In the genomic region with DNA sequence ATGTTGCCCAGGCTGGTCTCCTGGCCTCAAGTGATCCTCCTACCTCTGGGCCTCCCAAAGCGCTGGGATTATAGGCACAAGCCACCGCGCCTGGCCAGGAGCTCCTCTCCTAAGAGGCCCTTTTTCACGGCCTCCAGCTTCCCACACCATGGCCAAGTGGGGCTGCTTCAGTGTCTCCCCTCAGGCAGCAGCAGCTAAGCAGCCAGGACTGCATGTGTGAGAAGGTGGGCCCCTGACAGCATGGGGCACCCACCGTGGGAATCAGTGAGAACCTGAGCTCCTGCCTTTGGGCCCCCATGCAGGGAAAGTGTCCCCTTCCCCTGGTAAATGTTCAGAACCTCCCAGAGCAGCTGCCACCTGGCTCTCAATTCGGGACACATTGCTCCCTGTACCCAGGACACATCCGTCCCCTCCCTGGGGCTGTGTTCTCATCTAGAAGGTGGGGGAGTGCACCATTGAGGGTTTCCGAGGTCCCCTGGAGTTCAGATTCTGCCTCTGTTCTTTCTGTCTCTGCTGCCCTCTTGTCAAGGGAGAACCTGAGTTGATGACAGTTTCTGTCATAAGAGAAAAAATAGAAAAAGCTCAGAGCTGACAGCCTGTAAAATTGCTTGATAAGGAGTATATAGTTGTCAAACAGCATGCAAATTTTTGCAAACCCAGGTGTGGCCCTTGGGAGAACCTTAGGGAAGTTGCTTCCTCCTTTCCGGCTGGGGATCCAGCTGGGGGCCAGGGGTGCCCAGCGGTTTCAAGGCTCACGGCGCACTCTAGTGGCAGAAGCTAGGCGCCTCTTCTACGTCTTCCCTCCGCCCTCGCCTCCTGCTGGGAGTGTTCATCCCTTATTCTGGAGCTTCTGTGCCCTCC, we compare ENCODE assay signal across 1 cellular context.
TF ChIP-seq lines count a peak whose summit lies in the region.

No MANE protein-coding gene starts in this region.

TF ChIP-seq in SK-N-SH treated with all-trans-retinoic acid at 6 μM for 48 hours, 23 proteins besides CTCF, POLR2A, EP300 and RAD21 (continued from another document):
- TF ChIP-seq, protein P1, sequence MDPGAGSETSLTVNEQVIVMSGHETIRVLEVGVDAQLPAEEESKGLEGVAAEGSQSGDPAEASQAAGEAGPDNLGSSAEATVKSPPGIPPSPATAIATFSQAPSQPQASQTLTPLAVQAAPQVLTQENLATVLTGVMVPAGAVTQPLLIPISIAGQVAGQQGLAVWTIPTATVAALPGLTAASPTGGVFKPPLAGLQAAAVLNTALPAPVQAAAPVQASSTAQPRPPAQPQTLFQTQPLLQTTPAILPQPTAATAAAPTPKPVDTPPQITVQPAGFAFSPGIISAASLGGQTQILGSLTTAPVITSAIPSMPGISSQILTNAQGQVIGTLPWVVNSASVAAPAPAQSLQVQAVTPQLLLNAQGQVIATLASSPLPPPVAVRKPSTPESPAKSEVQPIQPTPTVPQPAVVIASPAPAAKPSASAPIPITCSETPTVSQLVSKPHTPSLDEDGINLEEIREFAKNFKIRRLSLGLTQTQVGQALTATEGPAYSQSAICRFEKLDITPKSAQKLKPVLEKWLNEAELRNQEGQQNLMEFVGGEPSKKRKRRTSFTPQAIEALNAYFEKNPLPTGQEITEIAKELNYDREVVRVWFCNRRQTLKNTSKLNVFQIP (CRISPR knock-in tag; IDR thresholded peaks at IDR 0.05; ENCODE audit: borderline replicate concordance, low read depth), result no peak
- TF ChIP-seq CSDC2 (CRISPR knock-in tag; IDR thresholded peaks at IDR 0.05), result no peak
- TF ChIP-seq ZFP3 (CRISPR knock-in tag; IDR thresholded peaks at IDR 0.05), result no peak
- TF ChIP-seq, protein P2, sequence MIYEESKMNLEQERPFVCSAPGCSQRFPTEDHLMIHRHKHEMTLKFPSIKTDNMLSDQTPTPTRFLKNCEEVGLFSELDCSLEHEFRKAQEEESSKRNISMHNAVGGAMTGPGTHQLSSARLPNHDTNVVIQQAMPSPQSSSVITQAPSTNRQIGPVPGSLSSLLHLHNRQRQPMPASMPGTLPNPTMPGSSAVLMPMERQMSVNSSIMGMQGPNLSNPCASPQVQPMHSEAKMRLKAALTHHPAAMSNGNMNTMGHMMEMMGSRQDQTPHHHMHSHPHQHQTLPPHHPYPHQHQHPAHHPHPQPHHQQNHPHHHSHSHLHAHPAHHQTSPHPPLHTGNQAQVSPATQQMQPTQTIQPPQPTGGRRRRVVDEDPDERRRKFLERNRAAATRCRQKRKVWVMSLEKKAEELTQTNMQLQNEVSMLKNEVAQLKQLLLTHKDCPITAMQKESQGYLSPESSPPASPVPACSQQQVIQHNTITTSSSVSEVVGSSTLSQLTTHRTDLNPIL (CRISPR knock-in tag; IDR thresholded peaks at IDR 0.05; ENCODE audit: low read depth), result no peak
- no peak for TF ChIP-seq RARB (CRISPR knock-in tag; IDR thresholded peaks at IDR 0.05)
TF ChIP-seq in SK-N-SH treated with all-trans-retinoic acid at 6 μM for 48 hours: peak in this region for 0.
